Comparison of ENCODE assay signal across 12 cellular contexts in genomic region chr3:55718475-55718874, GRCh38.
A peak's percentile ranks its signal among the peaks of the same experiment; 100 is the strongest.
DNase-seq lines count a peak whose midpoint lies in the region; ATAC-seq lines count a peak whose summit lies in the region.
"Had no signal": no experiment of that assay in that cellular context is flagged by ENCODE, and none has a peak within 500 bp of the region (broad histone marks: within the 10 kb centered on the region; RNA-seq: fewer than 3 reads in every experiment).

No MANE protein-coding gene starts in this region.

- ATAC-seq in GM21737 (IDR thresholded peaks at IDR 0.05; ENCODE audit: unreplicated experiment) (no peak), GM21528 (IDR thresholded peaks at IDR 0.05; ENCODE audit: low FRiP score, unreplicated experiment) (no peak)
- ATAC-seq: left colon had no signal

- DNase-seq in HT1080 (ENCODE audit: low read depth) (peak; percentile 20), amniotic epithelial cell (ENCODE audit: low read depth) (peak; percentile 62), iris pigment epithelial cell (ENCODE audit: low read depth) (peak; percentile 78), hippocampal formation (lab: John Stamatoyannopoulos, UW) (no peak), NCI-H2029 treated with DMSO at 0.1 percent for 48 hours (lab: John Stamatoyannopoulos, UW) (no peak)
- DNase-seq: activated CD4-positive, alpha-beta T cell treated with anti-CD3 and anti-CD28 coated beads, Interleukin-2, amount 10 ng/mL, durations not matched to agents 24 days and 14 days; activated naive CD8-positive, alpha-beta T cell treated with anti-CD3 and anti-CD28 coated beads, Interleukin-2, amount 10 ng/mL, durations not matched to agents 7 days and 5 days; CD4-positive, alpha-beta memory T cell; left colon; posterior cingulate gyrus had no signal

Comparison
In these comparisons a context has a peak if more than half of its experiments do, and no peak if none do; other contexts are left out.
1. DNase-seq: peak in HT1080 (single experiment), amniotic epithelial cell (single experiment) and iris pigment epithelial cell (single experiment); none in hippocampal formation (0 of 2) and NCI-H2029 treated with DMSO at 0.1 percent for 48 hours (single experiment).